9 cellular contexts compared by ENCODE assay signal in genomic region chr6:28337103-28337520, GRCh38. TPM values are rescaled to one million over a fixed set of nuclear protein-coding genes. Genes with fewer than 3 reads are reported as not detected.
A peak's percentile ranks its signal among the peaks of the same experiment; 100 is the strongest.
DNase-seq lines count a peak whose midpoint lies in the region; ATAC-seq and TF ChIP-seq lines count a peak whose summit lies in the region.
"Had no signal": no experiment of that assay in that cellular context is flagged by ENCODE, and none has a peak within 500 bp of the region (broad histone marks: within the 10 kb centered on the region; RNA-seq: fewer than 3 reads in every experiment).

No MANE protein-coding gene starts in this region.

- DNase-seq in HCT116 (ENCODE audit: low read depth, low spot score) (no peak), PC-9 (no peak), fibroblast of lung (ENCODE audit: low read depth in 2 of 2) (peak in 1 of 2 donors; percentile 5), RKO (ENCODE audit: low spot score) (no peak), kidney tubule cell (ENCODE audit: low spot score) (no peak)
- DNase-seq: activated CD4-positive, alpha-beta T cell treated with anti-CD3 and anti-CD28 coated beads for 1 hour had no signal

- no peak for TF ChIP-seq RAD21 in HCT116 (IDR thresholded peaks at IDR 0.05; ENCODE audit: low read depth)

- CTCF ChIA-PET in HCT116 (lab: Charles Lee) (no interaction called here), PC-9 (lab: Charles Lee) (no interaction called here)

- H3K9me2 ChIP-seq in HCT116 (ENCODE audit: insufficient read depth) (no peaks in the 10 kb centered on the region), PC-9 (ENCODE audit: insufficient read depth) (no peaks in the 10 kb centered on the region)

- H3K9ac ChIP-seq in HCT116 (ENCODE audit: low read length) (peak overlapping the region; percentile 78), fibroblast of lung (ENCODE audit: insufficient read depth, low read length) (no peak overlapping the region), skeletal muscle satellite cell (ENCODE audit: low read depth, low read length) (no peak overlapping the region)

- RAD21 ChIA-PET in HCT116 (lab: Charles Lee; ENCODE audit: low non-redundant PET in 1 of 2, low total read pairs in 2 of 2, uncharacterized antibody in 2 of 2, unreplicated experiment in 2 of 2), result no interaction called here

- intact Hi-C loops in HCT116 (cut with micrococcal nuclease), result loop anchor here (5.0 kb wide), 1 partner anchor 70 kb away; the partner anchor contains the start of gene ZSCAN26
- intact Hi-C loops in PC-9 (cut with micrococcal nuclease; ENCODE audit: unreplicated experiment), result no loop called here

- H3K4me2 ChIP-seq in HCT116 (ENCODE audit: low read length) (peak overlapping the region; percentile 85), PC-9 (peak overlapping the region; percentile 67), fibroblast of lung (ENCODE audit: extremely low read depth, insufficient read depth, low read length) (peak overlapping the region; percentile 94), skeletal muscle satellite cell (ENCODE audit: low read length) (peak overlapping the region; percentile 93)

- POLR2A ChIA-PET in HCT116 (lab: Charles Lee), result no interaction called here
- POLR2A ChIA-PET in PC-9 (lab: Charles Lee; ENCODE audit: unreplicated experiment), result no interaction called here

- ATAC-seq in HCT116 (no peak), HG02870 (IDR thresholded peaks at IDR 0.05; ENCODE audit: unreplicated experiment) (no peak), HG03521 (IDR thresholded peaks at IDR 0.05; ENCODE audit: unreplicated experiment) (no peak)

- no peak for TF ChIP-seq CTCF in HCT116 (IDR thresholded peaks at IDR 0.05 in 2 of 3, conservative IDR thresholded peaks at IDR 0.05 in 1 of 3; ENCODE audit: borderline replicate concordance in 1 of 3, insufficient read depth in 1 of 3, low read depth in 2 of 3, low read length in 2 of 3)
- TF ChIP-seq CTCF in PC-9 (conservative IDR thresholded peaks at IDR 0.05), result no peak
- no peak for TF ChIP-seq CTCF in fibroblast of lung (conservative IDR thresholded peaks at IDR 0.05 in 1 of 2, IDR thresholded peaks at IDR 0.05 in 1 of 2; ENCODE audit: low read depth in 1 of 2, low read length in 2 of 2)

- H3K4me1 ChIP-seq in HCT116 (ENCODE audit: control insufficient read depth in 1 of 2, insufficient read depth in 2 of 2, low read length in 2 of 2) (peaks cover 13 to 19% of the 10 kb centered on the region in 2 experiments; a peak in 3 of 4 replicates), PC-9 (replicated peaks; ENCODE audit: insufficient read depth) (peaks cover 7% of the 10 kb centered on the region; the same call in 1 of the 2 replicates), fibroblast of lung (ENCODE audit: control insufficient read depth, extremely low read depth, insufficient read depth, low read length) (peaks cover 8% of the 10 kb centered on the region), skeletal muscle satellite cell (ENCODE audit: control insufficient read depth, insufficient read depth, low read length) (peaks cover 8% of the 10 kb centered on the region)

- H3F3A ChIP-seq in PC-9 (ENCODE audit: insufficient read depth, low read depth), result 0 out of 2 replicates have a peak, but pooled peaks cover 5% of the 10 kb centered on the region

- no peaks in the 10 kb centered on the region for H4K20me1 ChIP-seq in HCT116 (ENCODE audit: insufficient read depth)
- no peaks in the 10 kb centered on the region for H4K20me1 ChIP-seq in PC-9 (ENCODE audit: insufficient read depth)
- H4K20me1 ChIP-seq in fibroblast of lung (ENCODE audit: control insufficient read depth, extremely low read depth, insufficient read depth, low read length), result no peaks in the 10 kb centered on the region

- no peaks in the 10 kb centered on the region for H3K36me3 ChIP-seq in HCT116 (ENCODE audit: control insufficient read depth in 1 of 2, insufficient read depth in 2 of 2, low read length in 2 of 2)
- no peaks in the 10 kb centered on the region for H3K36me3 ChIP-seq in PC-9 (ENCODE audit: low read depth)
- no peaks in the 10 kb centered on the region for H3K36me3 ChIP-seq in fibroblast of lung (ENCODE audit: control insufficient read depth, insufficient read depth, low read length)
- H3K36me3 ChIP-seq in skeletal muscle satellite cell (ENCODE audit: insufficient read depth, low read length), result no peaks in the 10 kb centered on the region

- H3K27me3 ChIP-seq in HCT116 (ENCODE audit: insufficient read depth, low read length) (no peaks in the 10 kb centered on the region), PC-9 (ENCODE audit: insufficient read depth, low read depth) (no peaks in the 10 kb centered on the region), fibroblast of lung (ENCODE audit: control insufficient read depth, insufficient read depth, low read length) (peaks cover 2% of the 10 kb centered on the region), skeletal muscle satellite cell (ENCODE audit: control insufficient read depth, insufficient read depth, low read length) (no peaks in the 10 kb centered on the region)

- H3K79me2 ChIP-seq in HCT116 (ENCODE audit: insufficient read depth, low read length) (peaks cover 5% of the 10 kb centered on the region; the same call in 1 of the 2 replicates), PC-9 (ENCODE audit: low read depth) (no peaks in the 10 kb centered on the region), fibroblast of lung (ENCODE audit: control insufficient read depth, insufficient read depth, low read length) (no peaks in the 10 kb centered on the region)

- H2AFZ ChIP-seq in HCT116 (ENCODE audit: low read depth, low read length, poor library complexity, severe bottlenecking) (no peak overlapping the region), PC-9 (peak overlapping the region; percentile 71; the same call in 1 of the 2 replicates), fibroblast of lung (ENCODE audit: low read length) (peak overlapping the region; percentile 75)

- H3K4me3 ChIP-seq in HCT116 (replicated peaks in 1 of 2; ENCODE audit: low read depth in 1 of 2, low read length in 2 of 2), result peak overlapping the region in 1 of 2 experiments; percentile 72; a peak in 3 of 4 replicates
- H3K4me3 ChIP-seq in PC-9, result peak overlapping the region; percentile 49; the same call in 1 of the 2 replicates
- H3K4me3 ChIP-seq in fibroblast of lung (replicated peaks in 1 of 4; ENCODE audit: control extremely low read depth in 1 of 4, insufficient read depth in 1 of 4, low read depth in 3 of 4, low read length in 4 of 4), result peak overlapping the region in 2 of 4 experiments; percentile 81 to 84
- no peak overlapping the region for H3K4me3 ChIP-seq in skeletal muscle satellite cell (ENCODE audit: low read length)

- H3K27ac ChIP-seq in HCT116 (ENCODE audit: low read depth, low read length) (peak overlapping the region; percentile 77; the same call in 1 of the 2 replicates), PC-9 (no peak overlapping the region), fibroblast of lung (ENCODE audit: insufficient read depth, low read length) (no peak overlapping the region)

- H3K9me3 ChIP-seq in HCT116 (ENCODE audit: control insufficient read depth in 1 of 2, insufficient read depth in 1 of 2, low read depth in 1 of 2, low read length in 2 of 2) (0 out of 4 replicates have a peak, but pooled peaks cover 4 to 6% of the 10 kb centered on the region in 2 experiments), PC-9 (ENCODE audit: insufficient read depth, low read depth) (0 out of 2 replicates have a peak, but pooled peaks cover 6% of the 10 kb centered on the region), fibroblast of lung (ENCODE audit: control insufficient read depth, insufficient read depth, low read depth, low read length) (no peaks in the 10 kb centered on the region), skeletal muscle satellite cell (replicated peaks; ENCODE audit: low read length) (no peaks in the 10 kb centered on the region)

- no TSS peak for BruUV-seq in HCT116 (replicated peaks; lab: Mats Ljungman, UMichigan)
- no TSS peak for BruUV-seq in PC-9 (replicated peaks; lab: Mats Ljungman, UMichigan)

- TF ChIP-seq POLR2A in HCT116 (IDR thresholded peaks at IDR 0.05; ENCODE audit: borderline replicate concordance, extremely low read depth, insufficient read depth, insufficient read length), result no peak

TF ChIP-seq in HCT116, 20 proteins besides CTCF, POLR2A, EP300 and RAD21:
- TF ChIP-seq YY1 (IDR thresholded peaks at IDR 0.05; ENCODE audit: extremely low read depth, insufficient replicate concordance, low read depth, low read length), result no peak
- TF ChIP-seq ZFX (IDR thresholded peaks at IDR 0.05), result no peak
- TF ChIP-seq ATF3 (IDR thresholded peaks at IDR 0.05), result no peak
TF ChIP-seq in HCT116: peak in this region for 0.

RNA-seq across cellular contexts. Expression of gene ZSCAN31, which starts 1.2 kb away (rescaled TPM):
- total RNA-seq in HCT116 (2021; ENCODE audit: unreplicated experiment), result 10.1 TPM
- 7.1 and 7.4 TPM in 2 replicates for polyA plus RNA-seq in HCT116 (2012)
- total RNA-seq in PC-9 (2021), result 64.0 and 88.8 TPM in 2 replicates
- 5.0 and 5.9 TPM in 2 replicates for total RNA-seq in fibroblast of lung
- 1.8 and 2.9 TPM in 2 replicates for polyA plus RNA-seq in fibroblast of lung
- polyA plus RNA-seq in fibroblast of lung (2012), result 1.1 and 1.4 TPM in 2 replicates
- polyA minus RNA-seq in fibroblast of lung (ENCODE audit: low replicate concordance), result 0.82 TPM in 1 of 2 replicates, not detected in the other
- total RNA-seq in skeletal muscle satellite cell (2012; rRNA removed), result 0.87 and 1.3 TPM in 2 replicates

RNA-seq across cellular contexts. Expression of gene ZKSCAN3, which starts 12.6 kb away (rescaled TPM):
- 11.2 TPM for total RNA-seq in HCT116 (2021; ENCODE audit: unreplicated experiment)
- 2.9 and 3.6 TPM in 2 replicates for polyA plus RNA-seq in HCT116 (2012)
- 4.9 and 6.2 TPM in 2 replicates for total RNA-seq in PC-9 (2021)
- total RNA-seq in fibroblast of lung, result 5.1 and 6.9 TPM in 2 replicates
- 3.2 and 3.9 TPM in 2 replicates for polyA plus RNA-seq in fibroblast of lung
- polyA plus RNA-seq in fibroblast of lung (2012), result 2.4 TPM in 2 replicates
- 1.3 and 1.7 TPM in 2 replicates for polyA minus RNA-seq in fibroblast of lung (ENCODE audit: low replicate concordance)
- 3.7 and 3.8 TPM in 2 replicates for total RNA-seq in skeletal muscle satellite cell (2012; rRNA removed)

RNA-seq across cellular contexts. Expression of gene PGBD1, which starts 55.7 kb away (rescaled TPM):
- total RNA-seq in HCT116 (2021; ENCODE audit: unreplicated experiment) (3.6 TPM), PC-9 (2021) (3.6 and 3.9 TPM in 2 replicates), fibroblast of lung (5.6 and 5.8 TPM in 2 replicates)
- polyA plus RNA-seq in HCT116 (2012), result 1.5 and 2.1 TPM in 2 replicates
- polyA plus RNA-seq in fibroblast of lung, result 5.5 and 5.8 TPM in 2 replicates
- polyA plus RNA-seq in fibroblast of lung (2012), result 3.8 and 4.8 TPM in 2 replicates
- polyA minus RNA-seq in fibroblast of lung (ENCODE audit: low replicate concordance), result 1.8 and 2.5 TPM in 2 replicates
- total RNA-seq in skeletal muscle satellite cell (2012; rRNA removed), result 4.4 and 5.6 TPM in 2 replicates
